Comparison of ENCODE assay signal across 8 cellular contexts in the genomic region with DNA sequence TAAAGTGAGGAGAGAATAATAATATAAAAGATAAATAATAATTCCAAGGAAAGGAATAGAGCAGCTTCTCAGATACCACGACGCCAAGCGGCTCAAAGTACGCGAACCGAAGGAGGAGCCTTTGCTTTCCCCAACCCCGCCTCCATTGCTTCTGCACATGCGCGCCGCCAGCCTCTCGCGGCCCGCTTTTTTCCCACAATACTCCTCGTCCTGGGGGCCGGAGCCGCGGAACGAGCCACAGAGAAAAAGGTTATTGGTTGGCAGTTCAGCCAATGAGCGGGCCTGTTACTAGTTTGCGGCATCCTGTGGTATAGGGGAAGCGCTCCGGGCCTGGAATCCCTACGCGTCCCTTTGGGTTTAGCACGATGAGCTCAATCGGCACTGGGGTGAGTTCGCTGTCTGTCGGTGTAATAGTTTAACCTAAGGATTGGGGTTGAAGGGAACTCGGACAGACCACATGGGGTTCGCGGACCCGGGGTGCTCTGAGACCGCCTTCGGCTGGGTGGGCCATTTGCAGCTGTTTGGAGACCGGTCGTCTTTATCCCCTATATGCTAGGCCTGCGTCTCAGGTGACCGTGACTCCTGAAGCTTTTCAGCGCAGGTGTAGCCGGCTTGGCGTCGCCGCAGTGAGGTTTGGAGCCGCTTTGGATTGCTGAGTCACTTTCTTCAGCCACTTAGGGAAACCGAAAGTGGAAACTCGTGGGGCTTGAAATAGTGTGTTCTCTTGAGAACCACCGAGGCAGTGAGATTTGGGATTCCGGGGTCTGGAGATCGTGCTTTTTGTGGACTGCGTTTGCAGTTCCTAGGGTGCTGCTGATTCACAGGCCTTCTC. TPM values are rescaled to one million over a fixed set of nuclear protein-coding genes. Genes with fewer than 3 reads are reported as not detected.
DNase-seq lines count a peak whose midpoint lies in the region; FAIRE-seq and TF ChIP-seq lines count a peak whose summit lies in the region.

A gene (plus strand): TSS at position 288 of the 832 bp plus-strand sequence. CDS start 78 bp downstream, at position 366.

- peak within 1 kb of the TSS; percentile 94 for H3K27ac ChIP-seq in SK-N-MC
- H3K27ac ChIP-seq in neuronal stem cell (replicated peaks; ENCODE audit: low read length), result peak within 1 kb of the TSS; percentile 82

- H3K23ac ChIP-seq in neuronal stem cell (ENCODE audit: low read depth, low read length, poor library complexity), result peak within 1 kb of the TSS; percentile 3

- no peak within 1 kb of the TSS for H3K4ac ChIP-seq in neuronal stem cell (ENCODE audit: low read length)

- no peak within 1 kb of the TSS for H3K14ac ChIP-seq in neuronal stem cell (ENCODE audit: low read length)

- no peak within 1 kb of the TSS for H2BK12ac ChIP-seq in neuronal stem cell (ENCODE audit: low read length)

- peak; percentile 13; the same call in 1 of the 2 replicates for TF ChIP-seq CTCF in HFFc6 (IDR thresholded peaks at IDR 0.05)
- no peak for TF ChIP-seq CTCF in NB4 (IDR thresholded peaks at IDR 0.05; ENCODE audit: low read depth, low read length)
- no peak for TF ChIP-seq CTCF in subcutaneous adipose tissue (IDR thresholded peaks at IDR 0.05; ENCODE audit: low read depth)

- no peak within 1 kb of the TSS for H4K8ac ChIP-seq in neuronal stem cell (ENCODE audit: low read depth, low read length)

- no peak within 1 kb of the TSS for H2BK120ac ChIP-seq in neuronal stem cell (ENCODE audit: low read depth, low read length)

- FAIRE-seq in frontal cortex (lab: Jason Lieb, UNC), result peak; percentile 73

- peaks cover 1% of the 10 kb centered on the region for H3K27me3 Mint-ChIP-seq in HFFc6 (ENCODE audit: insufficient read depth)
- peaks cover 4% of the 10 kb centered on the region for H3K27me3 Mint-ChIP-seq in activated naive CD4-positive, alpha-beta T cell treated with anti-CD3 and anti-CD28 coated beads, Interleukin-2, amount 10 ng/mL, durations not matched to agents 7 days and 5 days

- peak within 1 kb of the TSS; percentile 51 for H3K4me2 ChIP-seq in neuronal stem cell (ENCODE audit: insufficient read depth, low read length, poor library complexity, severe bottlenecking)

- H3K27ac Mint-ChIP-seq in HFFc6, result peak within 1 kb of the TSS; percentile 99
- peak within 1 kb of the TSS; percentile 98 for H3K27ac Mint-ChIP-seq in activated naive CD4-positive, alpha-beta T cell treated with anti-CD3 and anti-CD28 coated beads, Interleukin-2, amount 10 ng/mL, durations not matched to agents 7 days and 5 days

- H3K36me3 ChIP-seq in SK-N-MC (ENCODE audit: insufficient read depth, low read length) (peaks cover 22% of the 10 kb centered on the region), neuronal stem cell (replicated peaks in 1 of 2; ENCODE audit: control insufficient read depth in 2 of 2, insufficient read depth in 2 of 2, low read length in 2 of 2) (peaks cover 0 to 31% of the 10 kb centered on the region in 2 donors)

- H2AK5ac ChIP-seq in neuronal stem cell (ENCODE audit: low read depth, low read length), result no peak within 1 kb of the TSS

- peak within 1 kb of the TSS; percentile 90 for H2AFZ ChIP-seq in neuronal stem cell (ENCODE audit: low read length)

- peaks cover 17% of the 10 kb centered on the region for H3K36me3 Mint-ChIP-seq in HFFc6 (ENCODE audit: low read depth)
- peaks cover 22% of the 10 kb centered on the region for H3K36me3 Mint-ChIP-seq in activated naive CD4-positive, alpha-beta T cell treated with anti-CD3 and anti-CD28 coated beads, Interleukin-2, amount 10 ng/mL, durations not matched to agents 7 days and 5 days

- H3K4me1 ChIP-seq in neuronal stem cell (ENCODE audit: control insufficient read depth in 2 of 2, insufficient read depth in 1 of 2, low read depth in 1 of 2, low read length in 2 of 2), result peaks cover 0 to 11% of the 10 kb centered on the region in 2 donors

- H3K9me3 ChIP-seq in SK-N-MC (ENCODE audit: low read depth, low read length) (no peaks in the 10 kb centered on the region), neuronal stem cell (replicated peaks in 1 of 2; ENCODE audit: control insufficient read depth in 2 of 2, insufficient read depth in 1 of 2, low read depth in 1 of 2, low read length in 2 of 2) (no peaks in the 10 kb centered on the region)

- H3K4me3 ChIP-seq in NB4 (ENCODE audit: low read depth, low read length) (peak within 1 kb of the TSS; percentile 99), SK-N-MC (peak within 1 kb of the TSS; percentile 91), neuronal stem cell (ENCODE audit: low read length in 2 of 2) (peak within 1 kb of the TSS; percentile 90 to 96)

- no CpG with 5 or more reads among the region's 50 CpGs for WGBS in neuronal stem cell (ENCODE audit: extremely low coverage in 2 of 2, insufficient read length in 2 of 2, insufficient replicate concordance in 1 of 2), 2 donors

- H3K4me3 Mint-ChIP-seq in HFFc6, result peak within 1 kb of the TSS; percentile 96
- H3K4me3 Mint-ChIP-seq in activated naive CD4-positive, alpha-beta T cell treated with anti-CD3 and anti-CD28 coated beads, Interleukin-2, amount 10 ng/mL, durations not matched to agents 7 days and 5 days, result peak within 1 kb of the TSS; percentile 92

- H3K79me1 ChIP-seq in neuronal stem cell (ENCODE audit: low read depth, low read length), result peaks cover 2% of the 10 kb centered on the region

- H3K18ac ChIP-seq in neuronal stem cell (ENCODE audit: low read length), result peak within 1 kb of the TSS; percentile 44

- H2BK5ac ChIP-seq in neuronal stem cell (ENCODE audit: low read length), result peak within 1 kb of the TSS; percentile 62

- H3K9me3 Mint-ChIP-seq in HFFc6, result no peaks in the 10 kb centered on the region
- H3K9me3 Mint-ChIP-seq in activated naive CD4-positive, alpha-beta T cell treated with anti-CD3 and anti-CD28 coated beads, Interleukin-2, amount 10 ng/mL, durations not matched to agents 7 days and 5 days, result no peaks in the 10 kb centered on the region

- H2BK15ac ChIP-seq in neuronal stem cell (ENCODE audit: low read length), result no peak within 1 kb of the TSS

- peak; percentile 73 for TF ChIP-seq POLR2A in NB4 (IDR thresholded peaks at IDR 0.05; ENCODE audit: extremely low read depth, insufficient read length)

- DNase-seq in GM04503 (ENCODE audit: low read depth), result peak; percentile 86
- DNase-seq in HFFc6, result peak; percentile 98
- peak; percentile 97 for DNase-seq in NB4 (ENCODE audit: low read depth)
- peak; percentile 88 for DNase-seq in SK-N-MC (ENCODE audit: low read depth, low spot score)
- DNase-seq in activated naive CD4-positive, alpha-beta T cell treated with anti-CD3 and anti-CD28 coated beads, Interleukin-2, amount 10 ng/mL, durations not matched to agents 7 days and 5 days, result peak; percentile 98
- peak; percentile 65 to 84 for DNase-seq in frontal cortex (ENCODE audit: low spot score in 2 of 2)
- peak; percentile 94 for DNase-seq in neuronal stem cell (ENCODE audit: low spot score)

- H3K27me3 ChIP-seq in neuronal stem cell (ENCODE audit: control insufficient read depth in 3 of 3, insufficient read depth in 3 of 3, low read depth in 1 of 3, low read length in 3 of 3), result no peaks in the 10 kb centered on the region

- CTCF ChIA-PET in activated naive CD4-positive, alpha-beta T cell treated with anti-CD3 and anti-CD28 coated beads, Interleukin-2, amount 10 ng/mL, durations not matched to agents 7 days and 5 days (lab: Charles Lee), result interaction anchor here (1.1 kb wide), 1 partner anchor 53 kb away, joined by 3 read pairs; a partner anchor contains a TSS

- peak within 1 kb of the TSS; percentile 96 for H3K9ac ChIP-seq in SK-N-MC (ENCODE audit: insufficient read length)
- peak within 1 kb of the TSS; percentile 89 for H3K9ac ChIP-seq in neuronal stem cell (ENCODE audit: low read depth, low read length, poor library complexity)

- no peak within 1 kb of the TSS for H4K91ac ChIP-seq in neuronal stem cell (ENCODE audit: low read depth, low read length, poor library complexity)

- H3K4me1 Mint-ChIP-seq in HFFc6 (ENCODE audit: low read depth), result peaks cover 46% of the 10 kb centered on the region
- H3K4me1 Mint-ChIP-seq in activated naive CD4-positive, alpha-beta T cell treated with anti-CD3 and anti-CD28 coated beads, Interleukin-2, amount 10 ng/mL, durations not matched to agents 7 days and 5 days, result peaks cover 42% of the 10 kb centered on the region

RNA-seq across cellular contexts. Expression of the gene that starts here (rescaled TPM):
- 100 to 1,000 TPM; 158 to 210 (median 187) TPM for total RNA-seq in HFFc6 (2021; fragmentation: NEBNext Ultra II Directional; extraction: Animal tissue kit (Norgen Biotek cat#: 25700))
- 33.8 TPM for total RNA-seq in frontal cortex
- 395 TPM for polyA plus RNA-seq in neuronal stem cell (2013, experiment 1 of 2)
- polyA plus RNA-seq in neuronal stem cell (2013, experiment 2 of 2), result 386 TPM
- total RNA-seq in subcutaneous adipose tissue, result 100 to 1,000 TPM in 1 of 4 donors, 10 to 100 TPM in 3; 92.3 to 212 (median 95.7) TPM

Comparison
In these comparisons a context has a peak if more than half of its experiments do, and no peak if none do; other contexts are left out.
1. Peak in every context shown above with its lines: DNase-seq, H3K4me3 ChIP-seq and H3K27ac ChIP-seq.